ENCODE assay signal across 23 cellular contexts in the genomic region with DNA sequence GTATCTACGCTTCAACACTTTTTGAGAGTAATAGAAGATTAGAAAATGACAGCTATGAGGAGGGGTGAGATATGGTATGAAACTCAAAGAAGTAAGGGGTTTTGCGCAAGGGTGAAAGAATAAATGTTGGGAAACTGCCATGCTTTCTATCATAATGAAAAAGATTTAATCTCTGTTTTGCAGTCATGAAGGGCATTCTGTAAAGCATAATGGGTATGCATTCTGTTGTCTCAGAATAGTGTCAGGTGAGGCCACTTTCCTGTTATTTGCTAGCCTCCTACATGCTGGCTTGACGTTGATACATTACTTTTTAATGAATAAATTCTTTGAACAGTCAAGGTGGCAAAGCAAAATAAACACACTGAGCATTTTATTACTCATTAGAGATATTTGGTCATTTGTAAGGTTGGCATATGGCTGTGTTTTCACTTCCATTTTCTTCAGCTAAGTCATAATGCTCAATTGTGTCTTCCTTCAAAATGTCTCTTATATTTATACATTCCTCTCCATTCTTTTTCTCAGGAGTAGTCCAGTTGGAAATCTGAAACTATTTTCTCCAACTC.
A peak's percentile ranks its signal among the peaks of the same experiment; 100 is the strongest.
DNase-seq lines count a peak whose midpoint lies in the region; ATAC-seq and TF ChIP-seq lines count a peak whose summit lies in the region.
"Had no signal": no experiment of that assay in that cellular context is flagged by ENCODE, and none has a peak within 500 bp of the region (broad histone marks: within the 10 kb centered on the region; RNA-seq: fewer than 3 reads in every experiment).

No MANE protein-coding gene starts in this region.

- ATAC-seq in GM18867 (IDR thresholded peaks at IDR 0.05; ENCODE audit: unreplicated experiment), result peak; percentile 42
- no peak for ATAC-seq in effector memory CD8-positive, alpha-beta T cell (replicated peaks)
- no peak for ATAC-seq in HG03571 (IDR thresholded peaks at IDR 0.05; ENCODE audit: unreplicated experiment)

- no peaks in the 10 kb centered on the region for H3K27me3 ChIP-seq in spleen (replicated peaks in 1 of 7)

- H3K4me3 Mint-ChIP-seq in effector memory CD8-positive, alpha-beta T cell, result no peak overlapping the region
- H3K4me3 Mint-ChIP-seq: IgD-negative memory B cell; T-helper 1 cell treated with Interleukin-12 subunit alpha and Interleukin-12 subunit beta and Interleukin-4 antibody, amounts not matched to agents 30 μg/mL and 1 μg/mL, for 36 hours had no signal

- H3K36me3 ChIP-seq in spleen, result no peaks in the 10 kb centered on the region

- TF ChIP-seq POLR2A in spleen (IDR thresholded peaks at IDR 0.05), result no peak

- no peak overlapping the region for H3K27ac Mint-ChIP-seq in effector memory CD8-positive, alpha-beta T cell
- H3K27ac Mint-ChIP-seq: T-helper 1 cell treated with Interleukin-12 subunit alpha and Interleukin-12 subunit beta and Interleukin-4 antibody, amounts not matched to agents 30 μg/mL and 1 μg/mL, for 36 hours had no signal

- no peaks in the 10 kb centered on the region for H3K4me1 Mint-ChIP-seq in effector memory CD8-positive, alpha-beta T cell (ENCODE audit: low read depth in 2 of 2)
- H3K4me1 Mint-ChIP-seq: IgD-negative memory B cell had no signal

- H3K9me3 ChIP-seq in spleen, result no peaks in the 10 kb centered on the region

- no peaks in the 10 kb centered on the region for H3K9me3 Mint-ChIP-seq in effector memory CD8-positive, alpha-beta T cell
- H3K9me3 Mint-ChIP-seq: IgD-negative memory B cell; T-helper 1 cell treated with Interleukin-12 subunit alpha and Interleukin-12 subunit beta and Interleukin-4 antibody, amounts not matched to agents 30 μg/mL and 1 μg/mL, for 36 hours had no signal

- CTCF ChIA-PET in HEK293T (lab: Yijun Ruan, JAX), result no interaction called here

- no peaks in the 10 kb centered on the region for H3K27me3 Mint-ChIP-seq in effector memory CD8-positive, alpha-beta T cell

- DNase-seq in HEK293T (ENCODE audit: extremely low spot score), result no peak
- DNase-seq in NCI-H69 (lab: John Stamatoyannopoulos, UW), result peak; percentile 77
- peak; percentile 54 for DNase-seq in kidney glomerular epithelial cell (lab: John Stamatoyannopoulos, UW)
- DNase-seq in effector memory CD8-positive, alpha-beta T cell, result no peak
- no peak for DNase-seq in spleen
- no peak for DNase-seq in medulla oblongata (ENCODE audit: extremely low spot score)
- DNase-seq: 8988T, ACHN, H7, NCI-H1092, NCI-H1417 treated with DMSO at 0.1 percent for 48 hours, NCI-H187 treated with DMSO at 0.1 percent for 48 hours, NCI-H2107, NCI-H446, NCI-H524 treated with DMSO at 0.1 percent for 48 hours, SIG-M5 had no signal

- H3K36me3 Mint-ChIP-seq in effector memory CD8-positive, alpha-beta T cell (ENCODE audit: insufficient read depth), result no peaks in the 10 kb centered on the region
- H3K36me3 Mint-ChIP-seq: IgD-negative memory B cell had no signal

- TF ChIP-seq CTCF in spleen (IDR thresholded peaks at IDR 0.05 in 8 of 11, conservative IDR thresholded peaks at IDR 0.05 in 3 of 11), result no peak

- WGBS in spleen, 5 donors, result 70 to 89% (median 84%) methylated on average over 3 of the region's 3 CpGs

- no peak overlapping the region for H3K27ac ChIP-seq in spleen
- H3K27ac ChIP-seq: HL-60, KMS-11, SK-N-MC had no signal

- POLR2A ChIA-PET in HEK293T (lab: Yijun Ruan, JAX), result no interaction called here

- H3K4me1 ChIP-seq in spleen, result no peaks in the 10 kb centered on the region

- H3K4me3 ChIP-seq in spleen, result no peak overlapping the region
- H3K4me3 ChIP-seq: SK-N-MC had no signal

- intact Hi-C loops in spleen (cut with DNase I; ENCODE audit: low total_unique reads), result no loop called here

TF ChIP-seq in HEK293T, 16 proteins besides CTCF, POLR2A, EP300 and RAD21:
- TF ChIP-seq NFRKB (IDR thresholded peaks at IDR 0.05) (no peak), FOXA1 (IDR thresholded peaks at IDR 0.05) (no peak), HDGF (IDR thresholded peaks at IDR 0.05; ENCODE audit: borderline replicate concordance) (no peak)
- TF ChIP-seq, protein P1, sequence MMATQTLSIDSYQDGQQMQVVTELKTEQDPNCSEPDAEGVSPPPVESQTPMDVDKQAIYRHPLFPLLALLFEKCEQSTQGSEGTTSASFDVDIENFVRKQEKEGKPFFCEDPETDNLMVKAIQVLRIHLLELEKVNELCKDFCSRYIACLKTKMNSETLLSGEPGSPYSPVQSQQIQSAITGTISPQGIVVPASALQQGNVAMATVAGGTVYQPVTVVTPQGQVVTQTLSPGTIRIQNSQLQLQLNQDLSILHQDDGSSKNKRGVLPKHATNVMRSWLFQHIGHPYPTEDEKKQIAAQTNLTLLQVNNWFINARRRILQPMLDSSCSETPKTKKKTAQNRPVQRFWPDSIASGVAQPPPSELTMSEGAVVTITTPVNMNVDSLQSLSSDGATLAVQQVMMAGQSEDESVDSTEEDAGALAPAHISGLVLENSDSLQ (IDR thresholded peaks at IDR 0.05), result 0 out of 2 replicates have a peak, but pooled peaks have one; percentile 5

Comparison
In these comparisons a context has a peak if more than half of its experiments do, and no peak if none do; other contexts are left out.
1. DNase-seq: peak in NCI-H69 (single experiment) and kidney glomerular epithelial cell (single experiment); none in HEK293T (single experiment), effector memory CD8-positive, alpha-beta T cell (0 of 3), spleen (single experiment) and medulla oblongata (single experiment).